Comparison of ENCODE assay signal across 18 cellular contexts in the genomic region with DNA sequence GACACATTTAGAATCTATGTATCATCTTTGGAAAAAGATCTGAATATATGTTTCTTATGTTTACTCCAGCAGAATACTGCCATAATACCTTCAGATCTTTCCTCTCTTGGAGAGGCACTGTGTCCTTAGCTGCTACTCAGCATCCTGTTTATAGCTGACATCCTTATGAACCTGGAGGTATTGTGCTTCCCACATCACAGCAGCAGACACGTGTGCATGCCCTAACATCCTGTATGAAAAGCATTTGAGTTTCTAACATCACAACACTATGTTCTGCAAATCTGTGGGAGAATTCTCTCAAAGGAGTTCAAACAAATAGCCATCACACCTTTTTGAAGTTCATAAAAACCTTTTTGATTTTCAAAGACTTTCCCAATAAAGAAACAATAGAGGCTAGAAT.
DNase-seq lines count a peak whose midpoint lies in the region; ATAC-seq and TF ChIP-seq lines count a peak whose summit lies in the region.
"Had no signal": no experiment of that assay in that cellular context is flagged by ENCODE, and none has a peak within 500 bp of the region (broad histone marks: within the 10 kb centered on the region; RNA-seq: fewer than 3 reads in every experiment).

No MANE protein-coding gene starts in this region.

- no peaks in the 10 kb centered on the region for H3K27me3 ChIP-seq in gastrocnemius medialis
- H3K27me3 ChIP-seq: hepatocyte had no signal

- TF ChIP-seq CTCF in gastrocnemius medialis (IDR thresholded peaks at IDR 0.05 in 4 of 5, conservative IDR thresholded peaks at IDR 0.05 in 1 of 5) = no peak
- no peak for TF ChIP-seq CTCF in progenitor cell of endocrine pancreas (IDR thresholded peaks at IDR 0.05; ENCODE audit: unreplicated experiment)

- no peaks in the 10 kb centered on the region for H3K27me3 Mint-ChIP-seq in activated T-cell treated with anti-CD3 and anti-CD28 coated beads, Interleukin-2, amount 50 U/mL, for 72 hours (ENCODE audit: low read depth)
- peaks cover 36% of the 10 kb centered on the region for H3K27me3 Mint-ChIP-seq in progenitor cell of endocrine pancreas
- H3K27me3 Mint-ChIP-seq: stimulated activated naive CD8-positive, alpha-beta T cell treated with anti-CD3 and anti-CD28 coated beads, Interleukin-15, Interleukin-2, amounts not matched to agents 100 ng/mL and 50 ng/mL, for 24 hours had no signal

- H3K36me3 ChIP-seq in gastrocnemius medialis = no peaks in the 10 kb centered on the region

- peak overlapping the region in 3 of 4 donors; percentile 65 to 72 (median 66) for H3K27ac ChIP-seq in gastrocnemius medialis
- H3K27ac ChIP-seq: A549 had no signal

- no peaks in the 10 kb centered on the region for H3K9me3 ChIP-seq in gastrocnemius medialis
- H3K9me3 ChIP-seq: A549 had no signal

- H3K36me3 Mint-ChIP-seq in activated T-cell treated with anti-CD3 and anti-CD28 coated beads, Interleukin-2, amount 50 U/mL, for 72 hours (ENCODE audit: insufficient read depth in 2 of 2) = no peaks in the 10 kb centered on the region
- H3K36me3 Mint-ChIP-seq in progenitor cell of endocrine pancreas (ENCODE audit: insufficient read depth) = no peaks in the 10 kb centered on the region

- in situ Hi-C loops in gastrocnemius medialis (cut with MboI; ENCODE audit: low sequenced_read_pairs in 4 of 4) = no loop called here

- no peak for DNase-seq in activated T-cell treated with anti-CD3 and anti-CD28 coated beads, Interleukin-2, amount 50 U/mL, for 72 hours
- no peak for DNase-seq in activated T-cell treated with anti-CD3 and anti-CD28 coated beads, Interleukin-2, amount 50 U/mL, for 1 hour
- DNase-seq in LHCN-M2 (ENCODE audit: low read depth) (peak; percentile 17), dermis microvascular lymphatic vessel endothelial cell (ENCODE audit: low read depth in 2 of 2) (peak; percentile 81 to 99), gastrocnemius medialis (no peak), progenitor cell of endocrine pancreas (ENCODE audit: low spot score, unreplicated experiment) (no peak), erythroblast (lab: John Stamatoyannopoulos, UW) (no peak)
- no peak for DNase-seq in NK-92 treated with Interleukin-12 subunit alpha and Interleukin-12 subunit beta, amount 100 ng/mL, for 24 hours (lab: John Stamatoyannopoulos, UW)
- DNase-seq: caudate nucleus; KG1; NCI-H1694; NCI-H524 treated with DMSO at 0.1 percent for 48 hours; nephron progenitor cell; right cardiac atrium; stimulated activated CD4-positive, alpha-beta T cell treated with anti-CD3 and anti-CD28 coated beads, Interleukin-4, amount 100 ng/mL, for 4 hours had no signal

- intact Hi-C loops in gastrocnemius medialis (cut with DNase I; ENCODE audit: low total_unique reads) = loop anchor here (10.0 kb wide), 1 partner anchor 217 kb away; the partner anchor contains the start of gene GJA1

- no peaks in the 10 kb centered on the region for H3K9me3 Mint-ChIP-seq in activated T-cell treated with anti-CD3 and anti-CD28 coated beads, Interleukin-2, amount 50 U/mL, for 72 hours
- no peaks in the 10 kb centered on the region for H3K9me3 Mint-ChIP-seq in progenitor cell of endocrine pancreas (ENCODE audit: low read depth)
- H3K9me3 Mint-ChIP-seq: nephron progenitor cell; stimulated activated naive CD8-positive, alpha-beta T cell treated with anti-CD3 and anti-CD28 coated beads, Interleukin-15, Interleukin-2, amounts not matched to agents 100 ng/mL and 50 ng/mL, for 24 hours had no signal

- no peak for ATAC-seq in activated T-cell treated with anti-CD3 and anti-CD28 coated beads, Interleukin-2, amount 50 U/mL, for 72 hours (replicated peaks in 1 of 2)
- ATAC-seq in gastrocnemius medialis = peak; percentile 43 to 65
- ATAC-seq: A549 had no signal

- H3K4me3 Mint-ChIP-seq in activated T-cell treated with anti-CD3 and anti-CD28 coated beads, Interleukin-2, amount 50 U/mL, for 72 hours = peak overlapping the region; percentile 23 to 47
- no peak overlapping the region for H3K4me3 Mint-ChIP-seq in progenitor cell of endocrine pancreas (ENCODE audit: low read depth)
- H3K4me3 Mint-ChIP-seq: nephron progenitor cell; stimulated activated naive CD8-positive, alpha-beta T cell treated with anti-CD3 and anti-CD28 coated beads, Interleukin-15, Interleukin-2, amounts not matched to agents 100 ng/mL and 50 ng/mL, for 24 hours had no signal

- peaks cover 43% of the 10 kb centered on the region for H3K4me1 Mint-ChIP-seq in activated T-cell treated with anti-CD3 and anti-CD28 coated beads, Interleukin-2, amount 50 U/mL, for 72 hours (ENCODE audit: low read depth)
- peaks cover 7% of the 10 kb centered on the region for H3K4me1 Mint-ChIP-seq in progenitor cell of endocrine pancreas (ENCODE audit: low read depth)

- TF ChIP-seq POLR2A in gastrocnemius medialis (IDR thresholded peaks at IDR 0.05) (peak in 1 of 2 donors; percentile 8), erythroblast (IDR thresholded peaks at IDR 0.05; ENCODE audit: low read length) (no peak)

- H3K4me3 ChIP-seq in gastrocnemius medialis = no peak overlapping the region
- H3K4me3 ChIP-seq: A549, hepatocyte had no signal

- peaks cover 0 to 4% of the 10 kb centered on the region in 2 donors for H3K4me1 ChIP-seq in gastrocnemius medialis

- no peak overlapping the region for H3K27ac Mint-ChIP-seq in activated T-cell treated with anti-CD3 and anti-CD28 coated beads, Interleukin-2, amount 50 U/mL, for 72 hours
- H3K27ac Mint-ChIP-seq in progenitor cell of endocrine pancreas = no peak overlapping the region
- H3K27ac Mint-ChIP-seq: stimulated activated naive CD8-positive, alpha-beta T cell treated with anti-CD3 and anti-CD28 coated beads, Interleukin-15, Interleukin-2, amounts not matched to agents 100 ng/mL and 50 ng/mL, for 24 hours had no signal

Comparison
In these comparisons a context has a peak if more than half of its experiments do, and no peak if none do; other contexts are left out.
1. ATAC-seq: peak in gastrocnemius medialis (2 of 2); none in activated T-cell treated with anti-CD3 and anti-CD28 coated beads, Interleukin-2, amount 50 U/mL, for 72 hours (0 of 2).
2. DNase-seq: peak in LHCN-M2 (single experiment) and dermis microvascular lymphatic vessel endothelial cell (2 of 2); none in activated T-cell treated with anti-CD3 and anti-CD28 coated beads, Interleukin-2, amount 50 U/mL, for 72 hours (0 of 2), activated T-cell treated with anti-CD3 and anti-CD28 coated beads, Interleukin-2, amount 50 U/mL, for 1 hour (single experiment), gastrocnemius medialis (0 of 2), progenitor cell of endocrine pancreas (single experiment), erythroblast (0 of 2) and NK-92 treated with Interleukin-12 subunit alpha and Interleukin-12 subunit beta, amount 100 ng/mL, for 24 hours (single experiment).